In genomic region chr19:1254081-1254527, GRCh38 we compare ENCODE assay signal across 11 cellular contexts. TPM values are rescaled to one million over a fixed set of nuclear protein-coding genes. Genes with fewer than 3 reads are reported as not detected.
DNase-seq lines count a peak whose midpoint lies in the region; ATAC-seq, FAIRE-seq and TF ChIP-seq lines count a peak whose summit lies in the region.
"Had no signal": no experiment of that assay in that cellular context is flagged by ENCODE, and none has a peak within 500 bp of the region (broad histone marks: within the 10 kb centered on the region; RNA-seq: fewer than 3 reads in every experiment).

No MANE protein-coding gene starts in this region.

- peak overlapping the region; percentile 97 to 100 (median 99) for H3K27ac ChIP-seq in adrenal gland
- peak overlapping the region; percentile 90 to 96 for H3K27ac ChIP-seq in small intestine (ENCODE audit: low read depth in 1 of 2, low read length in 1 of 2)

- H3K27ac Mint-ChIP-seq in T-helper 2 cell treated with Interferon-gamma antibody and Interleukin-4, amounts not matched to agents 5 μg/mL and 100 μg/mL, for 36 hours = no peak overlapping the region

- H3K27me3 Mint-ChIP-seq in T-helper 2 cell treated with Interferon-gamma antibody and Interleukin-4, amounts not matched to agents 5 μg/mL and 100 μg/mL, for 36 hours (ENCODE audit: low read depth) = no peaks in the 10 kb centered on the region

- in situ Hi-C loops in G401 (cut with HindIII; ENCODE audit: low sequenced_read_pairs) = no loop called here

- FAIRE-seq in small intestine (lab: Jason Lieb, UNC) = no peak

- H3K36me3 ChIP-seq in adrenal gland (replicated peaks in 1 of 2) (peaks cover 0 to 60% of the 10 kb centered on the region in 2 donors), iPS-15b (ENCODE audit: control insufficient read depth, insufficient read depth, low read length) (peaks cover 50% of the 10 kb centered on the region), small intestine (ENCODE audit: control insufficient read depth in 2 of 2, insufficient read depth in 2 of 2, low read length in 2 of 2) (peaks cover 32 to 45% of the 10 kb centered on the region in 2 donors)

- H3K9me3 Mint-ChIP-seq in T-helper 2 cell treated with Interferon-gamma antibody and Interleukin-4, amounts not matched to agents 5 μg/mL and 100 μg/mL, for 36 hours = no peaks in the 10 kb centered on the region

- intact Hi-C loops in adrenal gland (cut with DNase I) = no loop called here

- H3K27me3 ChIP-seq in adrenal gland (no peaks in the 10 kb centered on the region), iPS-15b (ENCODE audit: control insufficient read depth, insufficient read depth, low read length) (no peaks in the 10 kb centered on the region), small intestine (ENCODE audit: control insufficient read depth in 2 of 2, insufficient read depth in 2 of 2, low read length in 2 of 2) (no peaks in the 10 kb centered on the region)

- peak; percentile 74 to 94 (median 86) for DNase-seq in adrenal gland
- DNase-seq in small intestine = no peak
- DNase-seq in T-helper 2 cell treated with Interferon-gamma antibody and Interleukin-4, amounts not matched to agents 5 μg/mL and 100 μg/mL, for 36 hours (ENCODE audit: low spot score) = no peak
- DNase-seq in activated CD4-positive, alpha-beta T cell treated with anti-CD3 and anti-CD28 coated beads for 4 hours = no peak
- DNase-seq in G401 (ENCODE audit: low spot score) = no peak
- DNase-seq: activated T-cell treated with anti-CD3 and anti-CD28 coated beads, Interleukin-2, amount 50 U/mL, for 1 hour; glutamatergic neuron; NCI-H526 had no signal

- H3K9ac ChIP-seq in iPS-15b (ENCODE audit: low read depth, low read length) = peak overlapping the region; percentile 24

- peaks cover 21% of the 10 kb centered on the region for H3K4me1 Mint-ChIP-seq in T-helper 2 cell treated with Interferon-gamma antibody and Interleukin-4, amounts not matched to agents 5 μg/mL and 100 μg/mL, for 36 hours (ENCODE audit: low read depth)

- H3K9me3 ChIP-seq in adrenal gland (replicated peaks in 1 of 3) (no peaks in the 10 kb centered on the region), iPS-15b (ENCODE audit: control insufficient read depth, insufficient read depth, low read length) (no peaks in the 10 kb centered on the region), small intestine (ENCODE audit: control insufficient read depth, low read depth) (no peaks in the 10 kb centered on the region)

- TF ChIP-seq POLR2A in GM19193 (IDR thresholded peaks at IDR 0.05; ENCODE audit: extremely low read depth, insufficient read depth, insufficient read length) (peak; percentile 23), adrenal gland (IDR thresholded peaks at IDR 0.05) (peak in 1 of 2 donors; percentile 85)

- H3K4me3 ChIP-seq in adrenal gland (peak overlapping the region in 2 of 4 donors; percentile 38 to 92), iPS-15b (ENCODE audit: low read depth, low read length) (no peak overlapping the region), small intestine (ENCODE audit: low read depth in 1 of 2, low read length in 2 of 2) (no peak overlapping the region)

- 44 to 80% (median 63%) methylated on average over 1 to 37 of the region's 37 CpGs for WGBS in adrenal gland, 4 donors
- 74 to 85% (median 85%) methylated on average over 33 to 37 of the region's 37 CpGs for WGBS in small intestine, 3 donors

- H3K4me1 ChIP-seq in adrenal gland (replicated peaks in 1 of 2) (peaks cover 49 to 50% of the 10 kb centered on the region in 2 donors), iPS-15b (ENCODE audit: control insufficient read depth, insufficient read depth, low read length) (peaks cover 4% of the 10 kb centered on the region), small intestine (ENCODE audit: control insufficient read depth in 2 of 2, insufficient read depth in 1 of 2, low read depth in 1 of 2, low read length in 1 of 2) (peaks cover 6 to 17% of the 10 kb centered on the region in 2 donors)

- no peak for ATAC-seq in HG03432 (IDR thresholded peaks at IDR 0.05; ENCODE audit: unreplicated experiment)

- H3K4me3 Mint-ChIP-seq in T-helper 2 cell treated with Interferon-gamma antibody and Interleukin-4, amounts not matched to agents 5 μg/mL and 100 μg/mL, for 36 hours = no peak overlapping the region

- TF ChIP-seq CTCF in adrenal gland (IDR thresholded peaks at IDR 0.05) = no peak

- peaks cover 36% of the 10 kb centered on the region for H3K36me3 Mint-ChIP-seq in T-helper 2 cell treated with Interferon-gamma antibody and Interleukin-4, amounts not matched to agents 5 μg/mL and 100 μg/mL, for 36 hours (ENCODE audit: low read depth)

RNA-seq across cellular contexts. Expression of gene MIDN, which starts 5.7 kb away (rescaled TPM):
- 100 to 1,000 TPM in 5 of 8 donors, 10 to 100 TPM in 3; 20.0 to 189 (median 113) TPM for total RNA-seq in adrenal gland
- polyA plus RNA-seq in adrenal gland = 10 to 100 TPM; 15.5 to 73.0 (median 46.8) TPM
- 10 to 100 TPM; 28.1 to 35.4 (median 30.6) TPM for polyA plus RNA-seq in small intestine
- total RNA-seq in G401 (2014; rRNA removed; shearing (Covaris generic)) = 14.0 and 17.5 TPM in 2 replicates

RNA-seq across cellular contexts. Expression of gene ATP5F1D, which starts 12.6 kb away (rescaled TPM):
- total RNA-seq in adrenal gland = 100 to 1,000 TPM in 7 of 8 donors, 10 to 100 TPM in 1; 80.2 to 435 (median 229) TPM
- polyA plus RNA-seq in adrenal gland (1,000 to 10,000 TPM in 1 of 3 donors, 100 to 1,000 TPM in 1, 10 to 100 TPM in 1; 15.6 to 1,534 (median 925) TPM), small intestine (100 to 1,000 TPM; 310 to 823 (median 675) TPM)
- total RNA-seq in G401 (2014; rRNA removed; shearing (Covaris generic)) = 61.3 and 98.5 TPM in 2 replicates

RNA-seq across cellular contexts. Expression of gene CIRBP, which starts 15.0 kb away (rescaled TPM):
- 1,000 to 10,000 TPM in 1 of 8 donors, 100 to 1,000 TPM in 7; 317 to 1,164 (median 685) TPM for total RNA-seq in adrenal gland
- polyA plus RNA-seq in adrenal gland = 100 to 1,000 TPM; 360 to 990 (median 737) TPM
- 100 to 1,000 TPM; 250 to 377 (median 368) TPM for polyA plus RNA-seq in small intestine
- total RNA-seq in G401 (2014; rRNA removed; shearing (Covaris generic)) = 196 and 215 TPM in 2 replicates

RNA-seq across cellular contexts. Expression of gene CBARP, which starts 16.3 kb away (rescaled TPM):
- 1 to 10 TPM in 6 of 8 donors, not detected in 2; 1.0 to 5.0 (median 1.8) TPM for total RNA-seq in adrenal gland
- 1 to 10 TPM in 2 of 3 donors, under 1 TPM in 1; 0.09 to 9.3 (median 2.2) TPM for polyA plus RNA-seq in adrenal gland
- polyA plus RNA-seq in small intestine = under 1 TPM in 1 of 3 donors, not detected in 2; 0.30 TPM
- 3.6 and 5.6 TPM in 2 replicates for total RNA-seq in G401 (2014; rRNA removed; shearing (Covaris generic))

RNA-seq across cellular contexts. Expression of gene FAM174C, which starts 21.2 kb away (rescaled TPM):
- 100 to 1,000 TPM in 3 of 8 donors, 10 to 100 TPM in 5; 67.4 to 279 (median 86.5) TPM for total RNA-seq in adrenal gland
- polyA plus RNA-seq in adrenal gland = 100 to 1,000 TPM in 2 of 3 donors, 1 to 10 TPM in 1; 3.8 to 139 (median 123) TPM
- 100 to 1,000 TPM in 1 of 3 donors, 10 to 100 TPM in 2; 80.6 to 118 (median 84.1) TPM for polyA plus RNA-seq in small intestine
- total RNA-seq in G401 (2014; rRNA removed; shearing (Covaris generic)) = 37.9 and 45.0 TPM in 2 replicates

Comparison
In these comparisons a context has a peak if more than half of its experiments do, and no peak if none do; other contexts are left out.
1. DNase-seq: peak in adrenal gland (7 of 7); none in small intestine (single experiment), T-helper 2 cell treated with Interferon-gamma antibody and Interleukin-4, amounts not matched to agents 5 μg/mL and 100 μg/mL, for 36 hours (single experiment), activated CD4-positive, alpha-beta T cell treated with anti-CD3 and anti-CD28 coated beads for 4 hours (0 of 2) and G401 (single experiment).